ENCODE assay signal across 8 cellular contexts in genomic region chr1:45359882-45360513, GRCh38. TPM values are rescaled to one million over a fixed set of nuclear protein-coding genes. Genes with fewer than 3 reads are reported as not detected.
DNase-seq lines count a peak whose midpoint lies in the region; ATAC-seq, FAIRE-seq and TF ChIP-seq lines count a peak whose summit lies in the region.

No MANE protein-coding gene starts in this region.

- H3K27ac ChIP-seq in HUES48 (ENCODE audit: low read depth, low read length) (peak overlapping the region; percentile 83), left ventricle myocardium inferior (replicated peaks) (peak overlapping the region; percentile 76)

- H3K4me3 ChIP-seq in HUES48 (ENCODE audit: low read depth, low read length) (0 out of 2 replicates have a peak overlapping the region, but pooled peaks have one; percentile 31), left ventricle myocardium inferior (peak overlapping the region; percentile 43), retinal pigment epithelial cell (ENCODE audit: low read length) (no peak overlapping the region)

- no peaks in the 10 kb centered on the region for H3K27me3 ChIP-seq in HUES48 (ENCODE audit: control insufficient read depth, insufficient read depth, low read length)
- no peaks in the 10 kb centered on the region for H3K27me3 ChIP-seq in left ventricle myocardium inferior (ENCODE audit: low read depth)

- H3K4me1 ChIP-seq in HUES48 (ENCODE audit: control insufficient read depth, insufficient read depth, low read length) (peaks cover 14% of the 10 kb centered on the region), left ventricle myocardium inferior (peaks cover 24% of the 10 kb centered on the region)

- ATAC-seq in HG03457 (IDR thresholded peaks at IDR 0.05; ENCODE audit: unreplicated experiment) = no peak

- no peak overlapping the region for H3K9ac ChIP-seq in HUES48 (ENCODE audit: low read depth, low read length)

- DNase-seq in COLO829 (ENCODE audit: low spot score) = peak; percentile 33
- peak; percentile 18 for DNase-seq in RCC 7860 (ENCODE audit: low spot score)
- DNase-seq in amniotic epithelial cell (ENCODE audit: low read depth) = peak; percentile 65
- DNase-seq in left ventricle myocardium inferior = peak; percentile 48
- peak; percentile 18 for DNase-seq in retinal pigment epithelial cell (ENCODE audit: low read depth)
- DNase-seq in KG1 (lab: John Stamatoyannopoulos, UW) = no peak

- TF ChIP-seq CTCF in left ventricle myocardium inferior (IDR thresholded peaks at IDR 0.05; ENCODE audit: borderline replicate concordance) (peak; percentile 80), retinal pigment epithelial cell (conservative IDR thresholded peaks at IDR 0.05; ENCODE audit: low read depth, low read length) (peak; percentile 63)

- no peaks in the 10 kb centered on the region for H3K36me3 ChIP-seq in HUES48 (ENCODE audit: control insufficient read depth, insufficient read depth, low read length)
- no peaks in the 10 kb centered on the region for H3K36me3 ChIP-seq in left ventricle myocardium inferior

- intact Hi-C loops in left ventricle myocardium inferior (cut with micrococcal nuclease) = loop anchor here (2.0 to 10.0 kb wide), 2 partner anchors 133 to 215 kb away; no protein-coding TSS in a partner anchor

- FAIRE-seq in RCC 7860 (lab: Jason Lieb, UNC) = peak; percentile 68

- H3K9me3 ChIP-seq in HUES48 (ENCODE audit: control insufficient read depth, insufficient read depth, low read length) = no peaks in the 10 kb centered on the region
- no peaks in the 10 kb centered on the region for H3K9me3 ChIP-seq in left ventricle myocardium inferior (replicated peaks)

RNA-seq across cellular contexts. Expression of gene MUTYH, which starts 19.8 kb away (rescaled TPM):
- 8.1 TPM for total RNA-seq in left ventricle myocardium inferior

RNA-seq across cellular contexts. Expression of gene TOE1, which starts 20.0 kb away (rescaled TPM):
- 3.2 TPM for total RNA-seq in left ventricle myocardium inferior

RNA-seq across cellular contexts. Expression of gene HPDL, which starts 33.3 kb away (rescaled TPM):
- not detected for total RNA-seq in left ventricle myocardium inferior
